Comparison of ENCODE assay signal across 8 cellular contexts in the genomic region with DNA sequence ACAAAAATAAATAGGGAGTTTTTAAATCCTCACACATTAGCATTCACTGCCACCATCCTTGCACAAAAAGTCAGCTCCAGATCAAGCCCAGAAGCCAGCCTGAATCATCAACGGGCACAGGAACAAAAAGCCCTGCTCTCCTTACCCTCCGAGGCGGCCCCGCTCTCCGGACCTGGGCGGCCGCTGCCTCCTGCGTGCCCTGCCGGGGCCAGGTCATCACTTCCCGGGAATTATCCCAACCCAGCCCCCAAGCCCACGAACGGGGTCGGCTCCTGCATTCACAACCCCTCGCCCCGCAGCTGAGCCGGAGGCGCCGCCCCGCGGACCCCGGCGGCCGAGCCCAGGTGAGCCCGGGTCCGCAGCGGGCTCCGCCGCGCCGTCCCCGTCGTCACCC. TPM values are rescaled to one million over a fixed set of nuclear protein-coding genes. Genes with fewer than 3 reads are reported as not detected.
A peak's percentile ranks its signal among the peaks of the same experiment; 100 is the strongest.
DNase-seq lines count a peak whose midpoint lies in the region; ATAC-seq and TF ChIP-seq lines count a peak whose summit lies in the region.

No MANE protein-coding gene starts in this region.

- in situ Hi-C loops in astrocyte of the cerebellum (cut with HindIII; ENCODE audit: low sequenced_read_pairs), result loop anchor here (25.0 kb wide), 1 partner anchor 105 kb away; a partner anchor contains a TSS

- POLR2A ChIA-PET in HEK293 (lab: Yijun Ruan, JAX), result interaction anchor here (0.6 to 2.6 kb wide), 15 partner anchors 9 to 173 kb away, joined by 3 to 48 read pairs (median 4); a partner anchor contains a TSS

- under 1% methylated on average over 32 of the region's 32 CpGs for WGBS in liver
- WGBS in tibial nerve, 2 donors, result 0 to 1% methylated on average over 10 to 20 of the region's 32 CpGs

- peaks cover 3 to 39% of the 10 kb centered on the region in 2 experiments; a peak in 1 of 3 replicates for H3K36me3 ChIP-seq in HEK293 (ENCODE audit: control insufficient read depth in 2 of 2, insufficient read depth in 1 of 2, low read length in 2 of 2)
- peaks cover 8 to 22% (median 14%) of the 10 kb centered on the region in 4 donors for H3K36me3 ChIP-seq in liver (ENCODE audit: control insufficient read depth in 4 of 4, insufficient read depth in 3 of 4, low read depth in 1 of 4, low read length in 3 of 4)
- peaks cover 0 to 31% (median 18%) of the 10 kb centered on the region in 3 donors for H3K36me3 ChIP-seq in tibial nerve

- H3K9ac ChIP-seq in liver (ENCODE audit: low read depth in 1 of 2, low read length in 2 of 2), result peak overlapping the region; percentile 69 to 96

- CTCF ChIA-PET in HEK293 (lab: Yijun Ruan, JAX), result interaction anchor here (2.1 kb wide), 1 partner anchor 13 kb away, joined by 5 read pairs; no protein-coding TSS in a partner anchor

- H3K27ac ChIP-seq in HEK293 (ENCODE audit: extremely low read depth, low read depth, low read length) (peak overlapping the region; percentile 96), liver (ENCODE audit: low read depth in 1 of 2, low read length in 2 of 2) (peak overlapping the region; percentile 98 to 100), tibial nerve (peak overlapping the region; percentile 100)

- no peak for ATAC-seq in HG02938 (IDR thresholded peaks at IDR 0.05; ENCODE audit: unreplicated experiment)

- no peak for TF ChIP-seq EP300 in tibial nerve (IDR thresholded peaks at IDR 0.05)

- no peak for TF ChIP-seq POLR2A in tibial nerve (IDR thresholded peaks at IDR 0.05)

- H3K4me3 ChIP-seq in AG09309 (ENCODE audit: control insufficient read depth, low read depth, low read length), result peak overlapping the region; percentile 92
- H3K4me3 ChIP-seq in HEK293 (ENCODE audit: low read depth, low read length), result peak overlapping the region; percentile 97
- peak overlapping the region; percentile 86 for H3K4me3 ChIP-seq in astrocyte of the cerebellum (ENCODE audit: low read depth, low read length)
- peak overlapping the region; percentile 73 to 95 (median 87) for H3K4me3 ChIP-seq in liver (ENCODE audit: low read depth in 1 of 3, low read length in 3 of 3)
- peak overlapping the region; percentile 71 to 100 (median 92) for H3K4me3 ChIP-seq in tibial nerve

- TF ChIP-seq RAD21 in liver (IDR thresholded peaks at IDR 0.05), result no peak

- H3K27me3 ChIP-seq in liver (ENCODE audit: control insufficient read depth in 4 of 4, insufficient read depth in 4 of 4, low read length in 3 of 4) (no peaks in the 10 kb centered on the region), tibial nerve (no peaks in the 10 kb centered on the region)

- no peak for TF ChIP-seq CTCF in AG09309 (IDR thresholded peaks at IDR 0.05; ENCODE audit: control insufficient read depth, insufficient read depth, low read depth, low read length, missing control alignments)
- TF ChIP-seq CTCF in HEK293 (tag by site-specific recombination; IDR thresholded peaks at IDR 0.05), result no peak
- no peak for TF ChIP-seq CTCF in astrocyte of the cerebellum (IDR thresholded peaks at IDR 0.05; ENCODE audit: low read depth, low read length, missing control alignments)
- no peak for TF ChIP-seq CTCF in liver (IDR thresholded peaks at IDR 0.05; ENCODE audit: low read depth, low read length, missing input control)
- no peak for TF ChIP-seq CTCF in tibial nerve (IDR thresholded peaks at IDR 0.05)

- no peak for DNase-seq in AG09309 (ENCODE audit: low read depth)
- no peak for DNase-seq in astrocyte of the cerebellum (ENCODE audit: low read depth)
- DNase-seq in tibial nerve (ENCODE audit: low spot score in 2 of 2), result no peak
- no peak for DNase-seq in stimulated activated CD8-positive, alpha-beta memory T cell treated with anti-CD3 and anti-CD28 coated beads, Interleukin-4, amount 100 ng/mL, for 48 hours
- no peak for DNase-seq in activated gamma-delta T cell treated with Interleukin-2 at 50 U/mL for 16 hours

- H3K4me1 ChIP-seq in HEK293 (ENCODE audit: control insufficient read depth, insufficient read depth, low read length) (no peaks in the 10 kb centered on the region; the same call in 1 of the 2 replicates), liver (ENCODE audit: control insufficient read depth in 4 of 4, insufficient read depth in 4 of 4, low read length in 3 of 4) (peaks cover 24 to 57% (median 35%) of the 10 kb centered on the region in 4 donors), tibial nerve (peaks cover 2 to 48% (median 33%) of the 10 kb centered on the region in 4 donors)

- H3K9me3 ChIP-seq in HEK293 (ENCODE audit: control insufficient read depth, insufficient read depth, low read depth, low read length) (no peaks in the 10 kb centered on the region), liver (ENCODE audit: control insufficient read depth in 4 of 4, low read length in 3 of 4) (no peaks in the 10 kb centered on the region), tibial nerve (no peaks in the 10 kb centered on the region)

TF ChIP-seq in HEK293, 187 proteins besides CTCF, POLR2A, EP300 and RAD21:
- TF ChIP-seq, protein P1, sequence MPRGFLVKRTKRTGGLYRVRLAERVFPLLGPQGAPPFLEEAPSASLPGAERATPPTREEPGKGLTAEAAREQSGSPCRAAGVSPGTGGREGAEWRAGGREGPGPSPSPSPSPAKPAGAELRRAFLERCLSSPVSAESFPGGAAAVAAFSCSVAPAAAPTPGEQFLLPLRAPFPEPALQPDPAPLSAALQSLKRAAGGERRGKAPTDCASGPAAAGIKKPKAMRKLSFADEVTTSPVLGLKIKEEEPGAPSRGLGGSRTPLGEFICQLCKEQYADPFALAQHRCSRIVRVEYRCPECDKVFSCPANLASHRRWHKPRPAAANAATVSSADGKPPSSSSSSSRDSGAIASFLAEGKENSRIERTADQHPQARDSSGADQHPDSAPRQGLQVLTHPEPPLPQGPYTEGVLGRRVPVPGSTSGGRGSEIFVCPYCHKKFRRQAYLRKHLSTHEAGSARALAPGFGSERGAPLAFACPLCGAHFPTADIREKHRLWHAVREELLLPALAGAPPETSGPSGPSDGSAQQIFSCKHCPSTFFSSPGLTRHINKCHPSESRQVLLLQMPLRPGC (tag by site-specific recombination; IDR thresholded peaks at IDR 0.05), result no peak
- TF ChIP-seq ZNF530 (tag by site-specific recombination; IDR thresholded peaks at IDR 0.05; ENCODE audit: low read depth) (no peak), ZNF366 (tag by site-specific recombination; conservative IDR thresholded peaks at IDR 0.05) (no peak), OSR2 (tag by site-specific recombination; IDR thresholded peaks at IDR 0.05) (no peak), BCL11B (tag by site-specific recombination; IDR thresholded peaks at IDR 0.05; ENCODE audit: low read depth) (no peak), ZNF169 (tag by site-specific recombination; IDR thresholded peaks at IDR 0.05) (no peak), SALL2 (tag by site-specific recombination; IDR thresholded peaks at IDR 0.05; ENCODE audit: borderline replicate concordance) (no peak), SP7 (tag by site-specific recombination; IDR thresholded peaks at IDR 0.05) (no peak), ZNF214 (tag by site-specific recombination; IDR thresholded peaks at IDR 0.05; ENCODE audit: borderline replicate concordance) (no peak)

TF ChIP-seq in liver, 16 proteins besides CTCF, POLR2A, EP300 and RAD21:
- TF ChIP-seq RXRA (IDR thresholded peaks at IDR 0.05), result no peak
- no peak for TF ChIP-seq FOXA1 (IDR thresholded peaks at IDR 0.05)
- TF ChIP-seq GABPA (IDR thresholded peaks at IDR 0.05 in 1 of 2, conservative IDR thresholded peaks at IDR 0.05 in 1 of 2), result no peak
- no peak for TF ChIP-seq YY1 (IDR thresholded peaks at IDR 0.05)
- TF ChIP-seq SP1 (IDR thresholded peaks at IDR 0.05), result no peak
- TF ChIP-seq, protein P2, sequence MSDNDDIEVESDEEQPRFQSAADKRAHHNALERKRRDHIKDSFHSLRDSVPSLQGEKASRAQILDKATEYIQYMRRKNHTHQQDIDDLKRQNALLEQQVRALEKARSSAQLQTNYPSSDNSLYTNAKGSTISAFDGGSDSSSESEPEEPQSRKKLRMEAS (IDR thresholded peaks at IDR 0.05), result no peak
- no peak for TF ChIP-seq NR2F2 (IDR thresholded peaks at IDR 0.05)
- no peak for TF ChIP-seq TAF1 (conservative IDR thresholded peaks at IDR 0.05)
- TF ChIP-seq, protein P3, sequence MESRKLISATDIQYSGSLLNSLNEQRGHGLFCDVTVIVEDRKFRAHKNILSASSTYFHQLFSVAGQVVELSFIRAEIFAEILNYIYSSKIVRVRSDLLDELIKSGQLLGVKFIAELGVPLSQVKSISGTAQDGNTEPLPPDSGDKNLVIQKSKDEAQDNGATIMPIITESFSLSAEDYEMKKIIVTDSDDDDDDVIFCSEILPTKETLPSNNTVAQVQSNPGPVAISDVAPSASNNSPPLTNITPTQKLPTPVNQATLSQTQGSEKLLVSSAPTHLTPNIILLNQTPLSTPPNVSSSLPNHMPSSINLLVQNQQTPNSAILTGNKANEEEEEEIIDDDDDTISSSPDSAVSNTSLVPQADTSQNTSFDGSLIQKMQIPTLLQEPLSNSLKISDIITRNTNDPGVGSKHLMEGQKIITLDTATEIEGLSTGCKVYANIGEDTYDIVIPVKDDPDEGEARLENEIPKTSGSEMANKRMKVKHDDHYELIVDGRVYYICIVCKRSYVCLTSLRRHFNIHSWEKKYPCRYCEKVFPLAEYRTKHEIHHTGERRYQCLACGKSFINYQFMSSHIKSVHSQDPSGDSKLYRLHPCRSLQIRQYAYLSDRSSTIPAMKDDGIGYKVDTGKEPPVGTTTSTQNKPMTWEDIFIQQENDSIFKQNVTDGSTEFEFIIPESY (IDR thresholded peaks at IDR 0.05), result no peak

RNA-seq across cellular contexts. Expression of a gene that starts 0.8 kb away (rescaled TPM):
- total RNA-seq in liver (10 to 100 TPM; 32.5 to 43.0 TPM), tibial nerve (100 to 1,000 TPM in 1 of 4 donors, 10 to 100 TPM in 3; 48.9 to 132 (median 73.9) TPM)
- 10 to 100 TPM; 29.4 to 36.5 TPM for polyA plus RNA-seq in liver

RNA-seq across cellular contexts. Expression of a gene that starts 12.0 kb away (rescaled TPM):
- total RNA-seq in liver (10 to 100 TPM; 26.4 to 35.3 TPM), tibial nerve (10 to 100 TPM; 33.1 to 55.1 (median 43.6) TPM)
- polyA plus RNA-seq in liver, result 100 to 1,000 TPM in 1 of 2 donors, 10 to 100 TPM in 1; 86.3 to 157 TPM

RNA-seq across cellular contexts. Expression of a gene that starts 21.5 kb away (rescaled TPM):
- total RNA-seq in liver, result 10 to 100 TPM; 18.4 to 31.7 TPM
- polyA plus RNA-seq in liver, result 10 to 100 TPM; 19.4 to 34.5 TPM
- total RNA-seq in tibial nerve, result 100 to 1,000 TPM in 3 of 4 donors, 10 to 100 TPM in 1; 61.8 to 122 (median 113) TPM

RNA-seq across cellular contexts. Expression of a gene that starts 42.3 kb away (rescaled TPM):
- total RNA-seq in liver (under 1 TPM in 1 of 2 donors, not detected in 1; 0.42 TPM), tibial nerve (1 to 10 TPM in 3 of 4 donors, under 1 TPM in 1; 0.90 to 5.9 (median 3.5) TPM)
- under 1 TPM; 0.15 to 0.22 TPM for polyA plus RNA-seq in liver

RNA-seq across cellular contexts. Expression of a gene that starts 54.4 kb away (rescaled TPM):
- total RNA-seq in liver (100 to 1,000 TPM; 110 to 222 TPM), tibial nerve (100 to 1,000 TPM; 315 to 444 (median 398) TPM)
- 100 to 1,000 TPM; 282 to 293 TPM for polyA plus RNA-seq in liver
